Comparison of ENCODE assay signal across 1 cellular context in the genomic region with DNA sequence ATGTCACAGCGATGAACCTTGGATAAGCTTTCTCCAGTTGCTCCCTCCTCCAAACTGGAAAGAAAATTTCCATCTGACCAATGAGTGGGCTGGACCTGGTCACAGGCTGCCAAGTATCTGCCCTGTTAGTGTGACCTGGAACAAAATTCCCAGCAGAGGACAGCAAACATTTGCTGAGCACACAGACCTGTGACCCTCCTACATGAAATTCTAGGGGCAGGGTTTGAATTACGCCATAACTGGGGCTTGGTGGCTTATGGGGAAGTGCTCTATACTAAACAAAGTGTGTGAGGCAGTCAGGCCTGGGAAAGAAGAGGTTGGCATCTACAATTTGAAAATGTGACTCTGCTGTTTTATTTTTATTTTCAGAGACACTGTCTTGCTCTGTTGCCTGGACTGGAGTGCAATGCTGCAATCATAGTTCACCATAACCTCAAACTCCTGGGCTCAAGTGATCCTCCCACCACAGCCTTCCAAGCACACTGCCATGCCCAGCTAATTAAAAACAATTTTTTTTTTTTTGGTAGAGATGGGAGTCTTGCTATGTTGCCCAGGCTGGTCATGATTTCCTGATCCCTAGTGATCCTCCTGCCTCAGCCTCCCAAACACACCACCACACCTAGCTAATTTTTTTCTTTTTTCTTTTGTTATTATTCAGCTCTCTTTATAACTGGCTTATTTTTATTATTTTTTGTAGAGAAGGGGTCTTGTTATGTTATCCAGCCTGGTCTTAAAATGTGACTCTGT.
TF ChIP-seq lines count a peak whose summit lies in the region.

No MANE protein-coding gene starts in this region.

TF ChIP-seq in HepG2, 621 proteins besides CTCF, POLR2A, EP300 and RAD21 (continued from another document and continues in another):
- TF ChIP-seq, protein P1, sequence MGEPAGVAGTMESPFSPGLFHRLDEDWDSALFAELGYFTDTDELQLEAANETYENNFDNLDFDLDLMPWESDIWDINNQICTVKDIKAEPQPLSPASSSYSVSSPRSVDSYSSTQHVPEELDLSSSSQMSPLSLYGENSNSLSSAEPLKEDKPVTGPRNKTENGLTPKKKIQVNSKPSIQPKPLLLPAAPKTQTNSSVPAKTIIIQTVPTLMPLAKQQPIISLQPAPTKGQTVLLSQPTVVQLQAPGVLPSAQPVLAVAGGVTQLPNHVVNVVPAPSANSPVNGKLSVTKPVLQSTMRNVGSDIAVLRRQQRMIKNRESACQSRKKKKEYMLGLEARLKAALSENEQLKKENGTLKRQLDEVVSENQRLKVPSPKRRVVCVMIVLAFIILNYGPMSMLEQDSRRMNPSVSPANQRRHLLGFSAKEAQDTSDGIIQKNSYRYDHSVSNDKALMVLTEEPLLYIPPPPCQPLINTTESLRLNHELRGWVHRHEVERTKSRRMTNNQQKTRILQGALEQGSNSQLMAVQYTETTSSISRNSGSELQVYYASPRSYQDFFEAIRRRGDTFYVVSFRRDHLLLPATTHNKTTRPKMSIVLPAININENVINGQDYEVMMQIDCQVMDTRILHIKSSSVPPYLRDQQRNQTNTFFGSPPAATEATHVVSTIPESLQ (CRISPR knock-in tag; conservative IDR thresholded peaks at IDR 0.05): 0 out of 2 replicates have a peak, but pooled peaks have one; percentile 72
- TF ChIP-seq ZNF20 (CRISPR knock-in tag; IDR thresholded peaks at IDR 0.05): no peak
- TF ChIP-seq, protein P2, sequence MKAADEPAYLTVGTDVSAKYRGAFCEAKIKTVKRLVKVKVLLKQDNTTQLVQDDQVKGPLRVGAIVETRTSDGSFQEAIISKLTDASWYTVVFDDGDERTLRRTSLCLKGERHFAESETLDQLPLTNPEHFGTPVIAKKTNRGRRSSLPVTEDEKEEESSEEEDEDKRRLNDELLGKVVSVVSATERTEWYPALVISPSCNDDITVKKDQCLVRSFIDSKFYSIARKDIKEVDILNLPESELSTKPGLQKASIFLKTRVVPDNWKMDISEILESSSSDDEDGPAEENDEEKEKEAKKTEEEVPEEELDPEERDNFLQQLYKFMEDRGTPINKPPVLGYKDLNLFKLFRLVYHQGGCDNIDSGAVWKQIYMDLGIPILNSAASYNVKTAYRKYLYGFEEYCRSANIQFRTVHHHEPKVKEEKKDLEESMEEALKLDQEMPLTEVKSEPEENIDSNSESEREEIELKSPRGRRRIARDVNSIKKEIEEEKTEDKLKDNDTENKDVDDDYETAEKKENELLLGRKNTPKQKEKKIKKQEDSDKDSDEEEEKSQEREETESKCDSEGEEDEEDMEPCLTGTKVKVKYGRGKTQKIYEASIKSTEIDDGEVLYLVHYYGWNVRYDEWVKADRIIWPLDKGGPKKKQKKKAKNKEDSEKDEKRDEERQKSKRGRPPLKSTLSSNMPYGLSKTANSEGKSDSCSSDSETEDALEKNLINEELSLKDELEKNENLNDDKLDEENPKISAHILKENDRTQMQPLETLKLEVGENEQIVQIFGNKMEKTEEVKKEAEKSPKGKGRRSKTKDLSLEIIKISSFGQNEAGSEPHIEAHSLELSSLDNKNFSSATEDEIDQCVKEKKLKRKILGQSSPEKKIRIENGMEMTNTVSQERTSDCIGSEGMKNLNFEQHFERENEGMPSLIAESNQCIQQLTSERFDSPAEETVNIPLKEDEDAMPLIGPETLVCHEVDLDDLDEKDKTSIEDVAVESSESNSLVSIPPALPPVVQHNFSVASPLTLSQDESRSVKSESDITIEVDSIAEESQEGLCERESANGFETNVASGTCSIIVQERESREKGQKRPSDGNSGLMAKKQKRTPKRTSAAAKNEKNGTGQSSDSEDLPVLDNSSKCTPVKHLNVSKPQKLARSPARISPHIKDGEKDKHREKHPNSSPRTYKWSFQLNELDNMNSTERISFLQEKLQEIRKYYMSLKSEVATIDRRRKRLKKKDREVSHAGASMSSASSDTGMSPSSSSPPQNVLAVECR (CRISPR knock-in tag; IDR thresholded peaks at IDR 0.05; ENCODE audit: borderline replicate concordance): peak; percentile 63; the same call in 1 of the 2 replicates
- TF ChIP-seq, protein P3, sequence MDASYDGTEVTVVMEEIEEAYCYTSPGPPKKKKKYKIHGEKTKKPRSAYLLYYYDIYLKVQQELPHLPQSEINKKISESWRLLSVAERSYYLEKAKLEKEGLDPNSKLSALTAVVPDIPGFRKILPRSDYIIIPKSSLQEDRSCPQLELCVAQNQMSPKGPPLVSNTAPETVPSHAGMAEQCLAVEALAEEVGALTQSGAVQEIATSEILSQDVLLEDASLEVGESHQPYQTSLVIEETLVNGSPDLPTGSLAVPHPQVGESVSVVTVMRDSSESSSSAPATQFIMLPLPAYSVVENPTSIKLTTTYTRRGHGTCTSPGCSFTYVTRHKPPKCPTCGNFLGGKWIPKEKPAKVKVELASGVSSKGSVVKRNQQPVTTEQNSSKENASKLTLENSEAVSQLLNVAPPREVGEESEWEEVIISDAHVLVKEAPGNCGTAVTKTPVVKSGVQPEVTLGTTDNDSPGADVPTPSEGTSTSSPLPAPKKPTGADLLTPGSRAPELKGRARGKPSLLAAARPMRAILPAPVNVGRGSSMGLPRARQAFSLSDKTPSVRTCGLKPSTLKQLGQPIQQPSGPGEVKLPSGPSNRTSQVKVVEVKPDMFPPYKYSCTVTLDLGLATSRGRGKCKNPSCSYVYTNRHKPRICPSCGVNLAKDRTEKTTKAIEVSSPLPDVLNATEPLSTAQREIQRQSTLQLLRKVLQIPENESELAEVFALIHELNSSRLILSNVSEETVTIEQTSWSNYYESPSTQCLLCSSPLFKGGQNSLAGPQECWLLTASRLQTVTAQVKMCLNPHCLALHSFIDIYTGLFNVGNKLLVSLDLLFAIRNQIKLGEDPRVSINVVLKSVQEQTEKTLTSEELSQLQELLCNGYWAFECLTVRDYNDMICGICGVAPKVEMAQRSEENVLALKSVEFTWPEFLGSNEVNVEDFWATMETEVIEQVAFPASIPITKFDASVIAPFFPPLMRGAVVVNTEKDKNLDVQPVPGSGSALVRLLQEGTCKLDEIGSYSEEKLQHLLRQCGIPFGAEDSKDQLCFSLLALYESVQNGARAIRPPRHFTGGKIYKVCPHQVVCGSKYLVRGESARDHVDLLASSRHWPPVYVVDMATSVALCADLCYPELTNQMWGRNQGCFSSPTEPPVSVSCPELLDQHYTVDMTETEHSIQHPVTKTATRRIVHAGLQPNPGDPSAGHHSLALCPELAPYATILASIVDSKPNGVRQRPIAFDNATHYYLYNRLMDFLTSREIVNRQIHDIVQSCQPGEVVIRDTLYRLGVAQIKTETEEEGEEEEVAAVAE (CRISPR knock-in tag; IDR thresholded peaks at IDR 0.05; ENCODE audit: borderline replicate concordance): peak; percentile 92
- TF ChIP-seq ZNF12 (CRISPR knock-in tag; IDR thresholded peaks at IDR 0.05): peak; percentile 79; the same call in 1 of the 2 replicates
- TF ChIP-seq MYC (CRISPR knock-in tag; IDR thresholded peaks at IDR 0.05; ENCODE audit: borderline replicate concordance): peak; percentile 25; the same call in 1 of the 2 replicates
- TF ChIP-seq RFX5 (IDR thresholded peaks at IDR 0.05; ENCODE audit: low read depth, low read length): peak; percentile 80
- peak; percentile 90 for TF ChIP-seq BCL6 (CRISPR knock-in tag; IDR thresholded peaks at IDR 0.05)
- TF ChIP-seq, protein P4, sequence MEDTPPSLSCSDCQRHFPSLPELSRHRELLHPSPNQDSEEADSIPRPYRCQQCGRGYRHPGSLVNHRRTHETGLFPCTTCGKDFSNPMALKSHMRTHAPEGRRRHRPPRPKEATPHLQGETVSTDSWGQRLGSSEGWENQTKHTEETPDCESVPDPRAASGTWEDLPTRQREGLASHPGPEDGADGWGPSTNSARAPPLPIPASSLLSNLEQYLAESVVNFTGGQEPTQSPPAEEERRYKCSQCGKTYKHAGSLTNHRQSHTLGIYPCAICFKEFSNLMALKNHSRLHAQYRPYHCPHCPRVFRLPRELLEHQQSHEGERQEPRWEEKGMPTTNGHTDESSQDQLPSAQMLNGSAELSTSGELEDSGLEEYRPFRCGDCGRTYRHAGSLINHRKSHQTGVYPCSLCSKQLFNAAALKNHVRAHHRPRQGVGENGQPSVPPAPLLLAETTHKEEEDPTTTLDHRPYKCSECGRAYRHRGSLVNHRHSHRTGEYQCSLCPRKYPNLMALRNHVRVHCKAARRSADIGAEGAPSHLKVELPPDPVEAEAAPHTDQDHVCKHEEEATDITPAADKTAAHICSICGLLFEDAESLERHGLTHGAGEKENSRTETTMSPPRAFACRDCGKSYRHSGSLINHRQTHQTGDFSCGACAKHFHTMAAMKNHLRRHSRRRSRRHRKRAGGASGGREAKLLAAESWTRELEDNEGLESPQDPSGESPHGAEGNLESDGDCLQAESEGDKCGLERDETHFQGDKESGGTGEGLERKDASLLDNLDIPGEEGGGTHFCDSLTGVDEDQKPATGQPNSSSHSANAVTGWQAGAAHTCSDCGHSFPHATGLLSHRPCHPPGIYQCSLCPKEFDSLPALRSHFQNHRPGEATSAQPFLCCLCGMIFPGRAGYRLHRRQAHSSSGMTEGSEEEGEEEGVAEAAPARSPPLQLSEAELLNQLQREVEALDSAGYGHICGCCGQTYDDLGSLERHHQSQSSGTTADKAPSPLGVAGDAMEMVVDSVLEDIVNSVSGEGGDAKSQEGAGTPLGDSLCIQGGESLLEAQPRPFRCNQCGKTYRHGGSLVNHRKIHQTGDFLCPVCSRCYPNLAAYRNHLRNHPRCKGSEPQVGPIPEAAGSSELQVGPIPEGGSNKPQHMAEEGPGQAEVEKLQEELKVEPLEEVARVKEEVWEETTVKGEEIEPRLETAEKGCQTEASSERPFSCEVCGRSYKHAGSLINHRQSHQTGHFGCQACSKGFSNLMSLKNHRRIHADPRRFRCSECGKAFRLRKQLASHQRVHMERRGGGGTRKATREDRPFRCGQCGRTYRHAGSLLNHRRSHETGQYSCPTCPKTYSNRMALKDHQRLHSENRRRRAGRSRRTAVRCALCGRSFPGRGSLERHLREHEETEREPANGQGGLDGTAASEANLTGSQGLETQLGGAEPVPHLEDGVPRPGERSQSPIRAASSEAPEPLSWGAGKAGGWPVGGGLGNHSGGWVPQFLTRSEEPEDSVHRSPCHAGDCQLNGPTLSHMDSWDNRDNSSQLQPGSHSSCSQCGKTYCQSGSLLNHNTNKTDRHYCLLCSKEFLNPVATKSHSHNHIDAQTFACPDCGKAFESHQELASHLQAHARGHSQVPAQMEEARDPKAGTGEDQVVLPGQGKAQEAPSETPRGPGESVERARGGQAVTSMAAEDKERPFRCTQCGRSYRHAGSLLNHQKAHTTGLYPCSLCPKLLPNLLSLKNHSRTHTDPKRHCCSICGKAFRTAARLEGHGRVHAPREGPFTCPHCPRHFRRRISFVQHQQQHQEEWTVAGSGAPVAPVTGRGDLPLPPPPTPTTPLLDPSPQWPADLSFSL (CRISPR knock-in tag; IDR thresholded peaks at IDR 0.05): no peak; the same call in 1 of the 2 replicates
- TF ChIP-seq ZNF274 (CRISPR knock-in tag; IDR thresholded peaks at IDR 0.05): no peak
- no peak for TF ChIP-seq ZNF720 (CRISPR knock-in tag; IDR thresholded peaks at IDR 0.05)
- no peak for TF ChIP-seq KLF15 (CRISPR knock-in tag; IDR thresholded peaks at IDR 0.05; ENCODE audit: borderline replicate concordance)
- TF ChIP-seq, protein P5, sequence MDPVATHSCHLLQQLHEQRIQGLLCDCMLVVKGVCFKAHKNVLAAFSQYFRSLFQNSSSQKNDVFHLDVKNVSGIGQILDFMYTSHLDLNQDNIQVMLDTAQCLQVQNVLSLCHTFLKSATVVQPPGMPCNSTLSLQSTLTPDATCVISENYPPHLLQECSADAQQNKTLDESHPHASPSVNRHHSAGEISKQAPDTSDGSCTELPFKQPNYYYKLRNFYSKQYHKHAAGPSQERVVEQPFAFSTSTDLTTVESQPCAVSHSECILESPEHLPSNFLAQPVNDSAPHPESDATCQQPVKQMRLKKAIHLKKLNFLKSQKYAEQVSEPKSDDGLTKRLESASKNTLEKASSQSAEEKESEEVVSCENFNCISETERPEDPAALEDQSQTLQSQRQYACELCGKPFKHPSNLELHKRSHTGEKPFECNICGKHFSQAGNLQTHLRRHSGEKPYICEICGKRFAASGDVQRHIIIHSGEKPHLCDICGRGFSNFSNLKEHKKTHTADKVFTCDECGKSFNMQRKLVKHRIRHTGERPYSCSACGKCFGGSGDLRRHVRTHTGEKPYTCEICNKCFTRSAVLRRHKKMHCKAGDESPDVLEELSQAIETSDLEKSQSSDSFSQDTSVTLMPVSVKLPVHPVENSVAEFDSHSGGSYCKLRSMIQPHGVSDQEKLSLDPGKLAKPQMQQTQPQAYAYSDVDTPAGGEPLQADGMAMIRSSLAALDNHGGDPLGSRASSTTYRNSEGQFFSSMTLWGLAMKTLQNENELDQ (CRISPR knock-in tag; IDR thresholded peaks at IDR 0.05; ENCODE audit: borderline replicate concordance): no peak; the same call in 1 of the 2 replicates
- TF ChIP-seq GATA4 (IDR thresholded peaks at IDR 0.05; ENCODE audit: borderline replicate concordance, low read depth): 0 out of 2 replicates have a peak, but pooled peaks have one; percentile 82
- TF ChIP-seq, protein P6, sequence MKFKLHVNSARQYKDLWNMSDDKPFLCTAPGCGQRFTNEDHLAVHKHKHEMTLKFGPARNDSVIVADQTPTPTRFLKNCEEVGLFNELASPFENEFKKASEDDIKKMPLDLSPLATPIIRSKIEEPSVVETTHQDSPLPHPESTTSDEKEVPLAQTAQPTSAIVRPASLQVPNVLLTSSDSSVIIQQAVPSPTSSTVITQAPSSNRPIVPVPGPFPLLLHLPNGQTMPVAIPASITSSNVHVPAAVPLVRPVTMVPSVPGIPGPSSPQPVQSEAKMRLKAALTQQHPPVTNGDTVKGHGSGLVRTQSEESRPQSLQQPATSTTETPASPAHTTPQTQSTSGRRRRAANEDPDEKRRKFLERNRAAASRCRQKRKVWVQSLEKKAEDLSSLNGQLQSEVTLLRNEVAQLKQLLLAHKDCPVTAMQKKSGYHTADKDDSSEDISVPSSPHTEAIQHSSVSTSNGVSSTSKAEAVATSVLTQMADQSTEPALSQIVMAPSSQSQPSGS (CRISPR knock-in tag; IDR thresholded peaks at IDR 0.05): peak; percentile 69; the same call in 1 of the 2 replicates
- no peak for TF ChIP-seq ZNF841 (CRISPR knock-in tag; IDR thresholded peaks at IDR 0.05; ENCODE audit: borderline replicate concordance)
- TF ChIP-seq SUZ12 (IDR thresholded peaks at IDR 0.05; ENCODE audit: low read depth, low read length): no peak
- no peak; the same call in 1 of the 2 replicates for TF ChIP-seq ZNF629 (CRISPR knock-in tag; conservative IDR thresholded peaks at IDR 0.05)
- no peak for TF ChIP-seq SCMH1 (CRISPR knock-in tag; IDR thresholded peaks at IDR 0.05; ENCODE audit: borderline replicate concordance)
- TF ChIP-seq STAT5B (CRISPR knock-in tag; IDR thresholded peaks at IDR 0.05): 0 out of 2 replicates have a peak, but pooled peaks have one; percentile 39
- TF ChIP-seq SKI (IDR thresholded peaks at IDR 0.05; ENCODE audit: partially characterized antibody): no peak
- TF ChIP-seq ZNF256 (CRISPR knock-in tag; conservative IDR thresholded peaks at IDR 0.05): no peak
- peak; percentile 66 for TF ChIP-seq NFYB (CRISPR knock-in tag; IDR thresholded peaks at IDR 0.05)
- TF ChIP-seq ZBTB42 (CRISPR knock-in tag; IDR thresholded peaks at IDR 0.05): no peak
- TF ChIP-seq TCF7L2 (IDR thresholded peaks at IDR 0.05; ENCODE audit: low read depth, low read length): no peak
- TF ChIP-seq, protein P7, sequence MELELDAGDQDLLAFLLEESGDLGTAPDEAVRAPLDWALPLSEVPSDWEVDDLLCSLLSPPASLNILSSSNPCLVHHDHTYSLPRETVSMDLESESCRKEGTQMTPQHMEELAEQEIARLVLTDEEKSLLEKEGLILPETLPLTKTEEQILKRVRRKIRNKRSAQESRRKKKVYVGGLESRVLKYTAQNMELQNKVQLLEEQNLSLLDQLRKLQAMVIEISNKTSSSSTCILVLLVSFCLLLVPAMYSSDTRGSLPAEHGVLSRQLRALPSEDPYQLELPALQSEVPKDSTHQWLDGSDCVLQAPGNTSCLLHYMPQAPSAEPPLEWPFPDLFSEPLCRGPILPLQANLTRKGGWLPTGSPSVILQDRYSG (CRISPR knock-in tag; IDR thresholded peaks at IDR 0.05): no peak
